In the genomic region with DNA sequence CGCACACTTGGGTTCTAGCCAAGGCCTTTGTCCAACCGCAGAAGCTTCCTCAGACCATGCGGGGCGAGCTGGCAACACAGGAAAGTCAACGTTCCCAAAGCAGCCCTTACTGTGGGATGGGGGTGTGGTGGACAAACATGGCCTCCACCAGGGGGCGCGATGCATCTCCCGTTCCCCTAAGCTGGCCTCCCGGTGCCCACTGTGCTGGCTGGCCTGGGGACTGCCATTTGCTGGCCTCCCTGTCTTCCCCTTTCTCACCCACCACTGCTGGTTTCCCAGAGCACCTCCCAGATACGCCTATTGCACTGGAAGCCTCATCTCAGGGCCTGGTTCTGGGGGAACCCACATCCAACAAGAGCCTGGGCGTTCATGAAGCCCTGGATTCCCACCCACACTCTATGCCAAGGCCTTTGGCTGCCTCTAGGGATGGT, we compare ENCODE assay signal across 8 cellular contexts.
A peak's percentile ranks its signal among the peaks of the same experiment; 100 is the strongest.
DNase-seq lines count a peak whose midpoint lies in the region; ATAC-seq and TF ChIP-seq lines count a peak whose summit lies in the region.

No MANE protein-coding gene starts in this region.

- H3K9ac ChIP-seq in DND-41 (ENCODE audit: low read depth, low read length), result no peak overlapping the region
- H3K9ac ChIP-seq in Karpas-422 (ENCODE audit: low read length), result no peak overlapping the region

- H3K27me3 ChIP-seq in DND-41 (ENCODE audit: insufficient read depth, low read length, poor library complexity) (peaks cover 18% of the 10 kb centered on the region), Karpas-422 (ENCODE audit: low read length) (no peaks in the 10 kb centered on the region; the same call in 1 of the 2 replicates)

- H3K4me2 ChIP-seq in DND-41 (ENCODE audit: insufficient read depth, low read length) (no peak overlapping the region), Karpas-422 (ENCODE audit: low read depth, low read length, poor library complexity, severe bottlenecking) (no peak overlapping the region)

- H3K4me3 ChIP-seq in DND-41 (ENCODE audit: low read depth in 1 of 2, low read length in 2 of 2) (no peak overlapping the region), Karpas-422 (ENCODE audit: low read length) (no peak overlapping the region)

- H3K79me2 ChIP-seq in DND-41 (ENCODE audit: insufficient read depth, low read length) (no peaks in the 10 kb centered on the region), Karpas-422 (ENCODE audit: low read length) (no peaks in the 10 kb centered on the region)

- no peak overlapping the region for H3K27ac Mint-ChIP-seq in activated CD8-positive, alpha-beta memory T cell treated with anti-CD3 and anti-CD28 coated beads, Interleukin-2, amount 10 ng/mL, durations not matched to agents 7 days and 5 days

- DNase-seq in DND-41 (peak; percentile 20), Karpas-422 (peak; percentile 77), Right ventricle myocardium superior (peak; percentile 64), RKO (ENCODE audit: low spot score) (no peak), NCI-H187 treated with DMSO at 0.1 percent for 48 hours (lab: John Stamatoyannopoulos, UW) (no peak)
- peak; percentile 46 for DNase-seq in activated CD8-positive, alpha-beta memory T cell treated with anti-CD3 and anti-CD28 coated beads, Interleukin-2, amount 10 ng/mL, durations not matched to agents 7 days and 5 days
- DNase-seq in stimulated activated CD4-positive, alpha-beta T cell treated with anti-CD3 and anti-CD28 coated beads, Interleukin-1b, Interleukin-23, amount 100 ng/mL, for 4 hours (ENCODE audit: low read depth in 2 of 2), result peak; percentile 6 to 47

- H2AFZ ChIP-seq in DND-41 (ENCODE audit: low read depth, low read length), result no peak overlapping the region
- H2AFZ ChIP-seq in Karpas-422 (ENCODE audit: low read length), result no peak overlapping the region

- H3K9me3 ChIP-seq in DND-41 (ENCODE audit: insufficient read depth, low read length, severe bottlenecking), result no peaks in the 10 kb centered on the region
- H3K9me3 ChIP-seq in Karpas-422 (ENCODE audit: low read length), result no peaks in the 10 kb centered on the region

- no peaks in the 10 kb centered on the region for H3K36me3 Mint-ChIP-seq in activated CD8-positive, alpha-beta memory T cell treated with anti-CD3 and anti-CD28 coated beads, Interleukin-2, amount 10 ng/mL, durations not matched to agents 7 days and 5 days

- H3K4me1 ChIP-seq in DND-41 (ENCODE audit: insufficient read depth, low read length), result no peaks in the 10 kb centered on the region
- H3K4me1 ChIP-seq in Karpas-422 (ENCODE audit: low read length), result no peaks in the 10 kb centered on the region

- H3K9me2 ChIP-seq in Karpas-422 (replicated peaks; ENCODE audit: insufficient read depth, low read length), result no peaks in the 10 kb centered on the region

- CTCF ChIA-PET in activated CD8-positive, alpha-beta memory T cell treated with anti-CD3 and anti-CD28 coated beads, Interleukin-2, amount 10 ng/mL, durations not matched to agents 7 days and 5 days (lab: Charles Lee), result interaction anchor here (0.7 to 2.3 kb wide), 8 partner anchors 11 to 474 kb away, joined by 3 to 10 read pairs (median 4); no protein-coding TSS in a partner anchor

- H3K4me3 Mint-ChIP-seq in activated CD8-positive, alpha-beta memory T cell treated with anti-CD3 and anti-CD28 coated beads, Interleukin-2, amount 10 ng/mL, durations not matched to agents 7 days and 5 days, result no peak overlapping the region

- TF ChIP-seq CTCF in DND-41 (IDR thresholded peaks at IDR 0.05; ENCODE audit: borderline replicate concordance, extremely low read depth, low read length, poor library complexity, severe bottlenecking), result peak; percentile 58

- H3K9me3 Mint-ChIP-seq in activated CD8-positive, alpha-beta memory T cell treated with anti-CD3 and anti-CD28 coated beads, Interleukin-2, amount 10 ng/mL, durations not matched to agents 7 days and 5 days (ENCODE audit: low read depth), result no peaks in the 10 kb centered on the region

- H4K20me1 ChIP-seq in DND-41 (ENCODE audit: insufficient read depth, low read length), result peaks cover 2% of the 10 kb centered on the region; the same call in 1 of the 2 replicates
- H4K20me1 ChIP-seq in Karpas-422 (ENCODE audit: insufficient read depth, low read depth, low read length), result no peaks in the 10 kb centered on the region

- peaks cover 39% of the 10 kb centered on the region for H3K27me3 Mint-ChIP-seq in activated CD8-positive, alpha-beta memory T cell treated with anti-CD3 and anti-CD28 coated beads, Interleukin-2, amount 10 ng/mL, durations not matched to agents 7 days and 5 days

- intact Hi-C loops in Right ventricle myocardium superior (cut with DNase I), result no loop called here

- ATAC-seq in DND-41 (ENCODE audit: insufficient read depth, low read depth), result no peak
- no peak for ATAC-seq in activated CD8-positive, alpha-beta memory T cell treated with anti-CD3 and anti-CD28 coated beads, Interleukin-2, amount 10 ng/mL, durations not matched to agents 7 days and 5 days
- peak; percentile 41 for ATAC-seq in Right ventricle myocardium superior (ENCODE audit: poor library complexity)
- no peak for ATAC-seq in GM19455 (IDR thresholded peaks at IDR 0.05; ENCODE audit: unreplicated experiment)

- H3K36me3 ChIP-seq in DND-41 (ENCODE audit: insufficient read depth, low read length) (no peaks in the 10 kb centered on the region), Karpas-422 (ENCODE audit: insufficient read depth, low read length) (no peaks in the 10 kb centered on the region)

- H3K4me1 Mint-ChIP-seq in activated CD8-positive, alpha-beta memory T cell treated with anti-CD3 and anti-CD28 coated beads, Interleukin-2, amount 10 ng/mL, durations not matched to agents 7 days and 5 days, result peaks cover 13% of the 10 kb centered on the region

- no peak overlapping the region for H3K27ac ChIP-seq in DND-41 (ENCODE audit: low read length)
- H3K27ac ChIP-seq in Karpas-422 (ENCODE audit: low read length), result no peak overlapping the region

Comparison
In these comparisons a context has a peak if more than half of its experiments do, and no peak if none do; other contexts are left out.
1. DNase-seq: peak in DND-41 (single experiment), Karpas-422 (single experiment), activated CD8-positive, alpha-beta memory T cell treated with anti-CD3 and anti-CD28 coated beads, Interleukin-2, amount 10 ng/mL, durations not matched to agents 7 days and 5 days (single experiment), Right ventricle myocardium superior (single experiment) and stimulated activated CD4-positive, alpha-beta T cell treated with anti-CD3 and anti-CD28 coated beads, Interleukin-1b, Interleukin-23, amount 100 ng/mL, for 4 hours (2 of 2); none in RKO (single experiment) and NCI-H187 treated with DMSO at 0.1 percent for 48 hours (single experiment).